16 cellular contexts compared by ENCODE assay signal in the genomic region with DNA sequence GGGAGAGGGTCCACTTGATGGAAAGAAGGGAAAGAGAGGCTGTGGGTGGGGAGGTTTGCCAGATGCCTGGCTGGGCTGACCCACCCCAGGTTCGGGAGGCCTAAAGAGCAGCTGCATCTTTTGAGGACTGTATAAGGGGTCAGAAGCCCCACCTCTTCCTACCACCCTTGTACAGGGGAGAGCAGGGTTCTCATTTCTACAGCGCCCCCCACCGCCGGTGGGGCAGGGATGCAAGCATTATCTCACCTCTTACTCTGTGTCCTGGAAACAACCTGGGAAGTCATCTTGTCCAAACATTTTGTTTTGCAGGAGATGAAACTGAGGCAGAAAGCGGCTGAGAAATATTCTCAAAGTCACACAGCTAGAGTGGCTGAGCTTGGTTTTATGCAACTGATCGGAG. TPM values are rescaled to one million over a fixed set of nuclear protein-coding genes. Genes with fewer than 3 reads are reported as not detected.
DNase-seq lines count a peak whose midpoint lies in the region; ATAC-seq, FAIRE-seq and TF ChIP-seq lines count a peak whose summit lies in the region.
"Had no signal": no experiment of that assay in that cellular context is flagged by ENCODE, and none has a peak within 500 bp of the region (broad histone marks: within the 10 kb centered on the region; RNA-seq: fewer than 3 reads in every experiment).

No MANE protein-coding gene starts in this region.

- H3K27ac Mint-ChIP-seq in GM23338 (no peak overlapping the region), WTC11 (no peak overlapping the region), neural crest cell (ENCODE audit: unreplicated experiment) (peak overlapping the region; percentile 16)
- H3K27ac Mint-ChIP-seq: CD8-positive, alpha-beta memory T cell had no signal

- H2AFZ ChIP-seq in GM23338, result no peak overlapping the region

- CTCF ChIA-PET in WTC11 (lab: Charles Lee), result interaction anchor here (0.6 to 4.1 kb wide), 13 partner anchors 10 to 216 kb away, joined by 3 to 45 read pairs (median 4); no protein-coding TSS in a partner anchor

- H3K4me3 ChIP-seq in GM23338, result no peak overlapping the region
- H3K4me3 ChIP-seq: HAP-1 had no signal

- H3K4me2 ChIP-seq in GM23338, result no peak overlapping the region

- no peaks in the 10 kb centered on the region for H3K36me3 ChIP-seq in GM23338 (ENCODE audit: insufficient read depth)
- H3K36me3 ChIP-seq: HAP-1 had no signal

- peak; percentile 53 for FAIRE-seq in urothelium cell line (lab: Jason Lieb, UNC)
- FAIRE-seq in HTR-8/SVneo (lab: Jason Lieb, UNC), result no peak
- FAIRE-seq: GM19239, HepG2 had no signal

- peak; percentile 61 to 75 for TF ChIP-seq CTCF in GM23338 (conservative IDR thresholded peaks at IDR 0.05; ENCODE audit: low read depth in 2 of 2)
- TF ChIP-seq CTCF in WTC11 (IDR thresholded peaks at IDR 0.05), result no peak
- TF ChIP-seq CTCF in neural crest cell (conservative IDR thresholded peaks at IDR 0.05), result no peak

- H3K9me3 Mint-ChIP-seq in GM23338 (no peaks in the 10 kb centered on the region), WTC11 (no peaks in the 10 kb centered on the region), neural crest cell (peaks cover 3% of the 10 kb centered on the region)
- H3K9me3 Mint-ChIP-seq: CD8-positive, alpha-beta memory T cell had no signal

- ATAC-seq in GM23338 (peak; percentile 87), WTC11 (peak; percentile 89)

- peaks cover 10% of the 10 kb centered on the region for H3K4me1 Mint-ChIP-seq in GM23338
- peaks cover 14% of the 10 kb centered on the region for H3K4me1 Mint-ChIP-seq in WTC11
- peaks cover 19% of the 10 kb centered on the region for H3K4me1 Mint-ChIP-seq in neural crest cell
- H3K4me1 Mint-ChIP-seq: CD8-positive, alpha-beta memory T cell had no signal

- H3F3A ChIP-seq in GM23338 (replicated peaks; ENCODE audit: low read depth), result no peaks in the 10 kb centered on the region

- H3K4me1 ChIP-seq in GM23338 (ENCODE audit: insufficient read depth), result peaks cover 13% of the 10 kb centered on the region
- H3K4me1 ChIP-seq: Caco-2 had no signal

- H3K27me3 ChIP-seq in GM23338 (ENCODE audit: insufficient read depth), result no peaks in the 10 kb centered on the region

- H4K20me1 ChIP-seq in GM23338 (replicated peaks; ENCODE audit: insufficient read depth), result no peaks in the 10 kb centered on the region

- H3K4me3 Mint-ChIP-seq in GM23338 (no peak overlapping the region), WTC11 (no peak overlapping the region), neural crest cell (no peak overlapping the region)
- H3K4me3 Mint-ChIP-seq: CD8-positive, alpha-beta memory T cell had no signal

- H3K36me3 Mint-ChIP-seq in GM23338 (ENCODE audit: low read depth) (no peaks in the 10 kb centered on the region), WTC11 (no peaks in the 10 kb centered on the region), neural crest cell (ENCODE audit: low read depth) (no peaks in the 10 kb centered on the region)
- H3K36me3 Mint-ChIP-seq: CD8-positive, alpha-beta memory T cell had no signal

- no peaks in the 10 kb centered on the region for H3K79me2 ChIP-seq in GM23338 (replicated peaks; ENCODE audit: insufficient read depth)

- peaks cover 1% of the 10 kb centered on the region for H3K27me3 Mint-ChIP-seq in GM23338 (ENCODE audit: insufficient read depth, low read depth, poor library complexity)
- H3K27me3 Mint-ChIP-seq in WTC11 (ENCODE audit: low read depth), result peaks cover 20% of the 10 kb centered on the region
- no peaks in the 10 kb centered on the region for H3K27me3 Mint-ChIP-seq in neural crest cell (ENCODE audit: low read depth)

- DNase-seq in GM23338 (ENCODE audit: low spot score) (peak; percentile 70), WTC11 (ENCODE audit: low spot score) (peak; percentile 65), neural crest cell (ENCODE audit: low read depth, low spot score) (no peak), urothelium cell line (ENCODE audit: low spot score) (no peak), HTR-8/SVneo (ENCODE audit: insufficient read length, low spot score) (no peak), kidney tubule cell (ENCODE audit: low spot score) (no peak)
- no peak for DNase-seq in activated effector memory CD4-positive, alpha-beta T cell treated with anti-CD3 and anti-CD28 coated beads, Interleukin-2, amount 50 U/mL, for 16 hours
- DNase-seq: Caco-2; CD8-positive, alpha-beta memory T cell; GF-D8 had no signal

- H3K27ac ChIP-seq in GM23338 (ENCODE audit: low read depth), result no peak overlapping the region

- H3K9me2 ChIP-seq in GM23338 (ENCODE audit: insufficient read depth), result no peaks in the 10 kb centered on the region

- POLR2A ChIA-PET in WTC11 (lab: Charles Lee), result no interaction called here

TF ChIP-seq in GM23338, 12 proteins besides CTCF, POLR2A, EP300 and RAD21:
- TF ChIP-seq JUNB (IDR thresholded peaks at IDR 0.05; ENCODE audit: unreplicated experiment), result no peak

TF ChIP-seq in WTC11, 78 proteins besides CTCF, POLR2A, EP300 and RAD21:
- no peak for TF ChIP-seq JUN (CRISPR knock-in tag; IDR thresholded peaks at IDR 0.05)
- TF ChIP-seq JAZF1 (CRISPR knock-in tag; IDR thresholded peaks at IDR 0.05), result no peak
- TF ChIP-seq, protein P1, sequence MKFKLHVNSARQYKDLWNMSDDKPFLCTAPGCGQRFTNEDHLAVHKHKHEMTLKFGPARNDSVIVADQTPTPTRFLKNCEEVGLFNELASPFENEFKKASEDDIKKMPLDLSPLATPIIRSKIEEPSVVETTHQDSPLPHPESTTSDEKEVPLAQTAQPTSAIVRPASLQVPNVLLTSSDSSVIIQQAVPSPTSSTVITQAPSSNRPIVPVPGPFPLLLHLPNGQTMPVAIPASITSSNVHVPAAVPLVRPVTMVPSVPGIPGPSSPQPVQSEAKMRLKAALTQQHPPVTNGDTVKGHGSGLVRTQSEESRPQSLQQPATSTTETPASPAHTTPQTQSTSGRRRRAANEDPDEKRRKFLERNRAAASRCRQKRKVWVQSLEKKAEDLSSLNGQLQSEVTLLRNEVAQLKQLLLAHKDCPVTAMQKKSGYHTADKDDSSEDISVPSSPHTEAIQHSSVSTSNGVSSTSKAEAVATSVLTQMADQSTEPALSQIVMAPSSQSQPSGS (CRISPR knock-in tag; IDR thresholded peaks at IDR 0.05; ENCODE audit: borderline replicate concordance, low read depth), result no peak
- TF ChIP-seq ELF4 (CRISPR knock-in tag; IDR thresholded peaks at IDR 0.05; ENCODE audit: low read depth), result no peak
- TF ChIP-seq, protein P2, sequence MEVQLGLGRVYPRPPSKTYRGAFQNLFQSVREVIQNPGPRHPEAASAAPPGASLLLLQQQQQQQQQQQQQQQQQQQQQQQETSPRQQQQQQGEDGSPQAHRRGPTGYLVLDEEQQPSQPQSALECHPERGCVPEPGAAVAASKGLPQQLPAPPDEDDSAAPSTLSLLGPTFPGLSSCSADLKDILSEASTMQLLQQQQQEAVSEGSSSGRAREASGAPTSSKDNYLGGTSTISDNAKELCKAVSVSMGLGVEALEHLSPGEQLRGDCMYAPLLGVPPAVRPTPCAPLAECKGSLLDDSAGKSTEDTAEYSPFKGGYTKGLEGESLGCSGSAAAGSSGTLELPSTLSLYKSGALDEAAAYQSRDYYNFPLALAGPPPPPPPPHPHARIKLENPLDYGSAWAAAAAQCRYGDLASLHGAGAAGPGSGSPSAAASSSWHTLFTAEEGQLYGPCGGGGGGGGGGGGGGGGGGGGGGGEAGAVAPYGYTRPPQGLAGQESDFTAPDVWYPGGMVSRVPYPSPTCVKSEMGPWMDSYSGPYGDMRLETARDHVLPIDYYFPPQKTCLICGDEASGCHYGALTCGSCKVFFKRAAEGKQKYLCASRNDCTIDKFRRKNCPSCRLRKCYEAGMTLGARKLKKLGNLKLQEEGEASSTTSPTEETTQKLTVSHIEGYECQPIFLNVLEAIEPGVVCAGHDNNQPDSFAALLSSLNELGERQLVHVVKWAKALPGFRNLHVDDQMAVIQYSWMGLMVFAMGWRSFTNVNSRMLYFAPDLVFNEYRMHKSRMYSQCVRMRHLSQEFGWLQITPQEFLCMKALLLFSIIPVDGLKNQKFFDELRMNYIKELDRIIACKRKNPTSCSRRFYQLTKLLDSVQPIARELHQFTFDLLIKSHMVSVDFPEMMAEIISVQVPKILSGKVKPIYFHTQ (CRISPR knock-in tag; IDR thresholded peaks at IDR 0.05), result no peak
- TF ChIP-seq, protein P3, sequence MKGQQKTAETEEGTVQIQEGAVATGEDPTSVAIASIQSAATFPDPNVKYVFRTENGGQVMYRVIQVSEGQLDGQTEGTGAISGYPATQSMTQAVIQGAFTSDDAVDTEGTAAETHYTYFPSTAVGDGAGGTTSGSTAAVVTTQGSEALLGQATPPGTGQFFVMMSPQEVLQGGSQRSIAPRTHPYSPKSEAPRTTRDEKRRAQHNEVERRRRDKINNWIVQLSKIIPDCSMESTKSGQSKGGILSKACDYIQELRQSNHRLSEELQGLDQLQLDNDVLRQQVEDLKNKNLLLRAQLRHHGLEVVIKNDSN (CRISPR knock-in tag; IDR thresholded peaks at IDR 0.05), result no peak
- TF ChIP-seq, protein P4, sequence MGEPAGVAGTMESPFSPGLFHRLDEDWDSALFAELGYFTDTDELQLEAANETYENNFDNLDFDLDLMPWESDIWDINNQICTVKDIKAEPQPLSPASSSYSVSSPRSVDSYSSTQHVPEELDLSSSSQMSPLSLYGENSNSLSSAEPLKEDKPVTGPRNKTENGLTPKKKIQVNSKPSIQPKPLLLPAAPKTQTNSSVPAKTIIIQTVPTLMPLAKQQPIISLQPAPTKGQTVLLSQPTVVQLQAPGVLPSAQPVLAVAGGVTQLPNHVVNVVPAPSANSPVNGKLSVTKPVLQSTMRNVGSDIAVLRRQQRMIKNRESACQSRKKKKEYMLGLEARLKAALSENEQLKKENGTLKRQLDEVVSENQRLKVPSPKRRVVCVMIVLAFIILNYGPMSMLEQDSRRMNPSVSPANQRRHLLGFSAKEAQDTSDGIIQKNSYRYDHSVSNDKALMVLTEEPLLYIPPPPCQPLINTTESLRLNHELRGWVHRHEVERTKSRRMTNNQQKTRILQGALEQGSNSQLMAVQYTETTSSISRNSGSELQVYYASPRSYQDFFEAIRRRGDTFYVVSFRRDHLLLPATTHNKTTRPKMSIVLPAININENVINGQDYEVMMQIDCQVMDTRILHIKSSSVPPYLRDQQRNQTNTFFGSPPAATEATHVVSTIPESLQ (CRISPR knock-in tag; IDR thresholded peaks at IDR 0.05), result no peak

RNA-seq across cellular contexts. Expression of gene CCDC182, which starts 22.5 kb away (rescaled TPM):
- total RNA-seq in GM23338 (2014; rRNA removed; shearing (Covaris generic)), result not detected in 2 replicates
- not detected in 2 replicates for polyA plus RNA-seq in GM23338 (2016; fragmentation: Nextera tagmentation; extraction: Ambion mirVana)
- not detected in 3 replicates for total RNA-seq in WTC11 (2021)
- not detected in 2 replicates for total RNA-seq in neural crest cell
- total RNA-seq: A673; Caco-2; CD8-positive, alpha-beta memory T cell; HepG2; HT1080 had no signal
- polyA plus RNA-seq: BJ; CD8-positive, alpha-beta memory T cell; HepG2 had no signal

Comparison
In these comparisons a context has a peak if more than half of its experiments do, and no peak if none do; other contexts are left out.
1. DNase-seq: peak in GM23338 (single experiment) and WTC11 (single experiment); none in neural crest cell (single experiment), urothelium cell line (single experiment), HTR-8/SVneo (single experiment), kidney tubule cell (single experiment) and activated effector memory CD4-positive, alpha-beta T cell treated with anti-CD3 and anti-CD28 coated beads, Interleukin-2, amount 50 U/mL, for 16 hours (single experiment).
2. CTCF ChIP-seq: peak in GM23338 (2 of 2); none in WTC11 (single experiment) and neural crest cell (single experiment).